In the genomic region with DNA sequence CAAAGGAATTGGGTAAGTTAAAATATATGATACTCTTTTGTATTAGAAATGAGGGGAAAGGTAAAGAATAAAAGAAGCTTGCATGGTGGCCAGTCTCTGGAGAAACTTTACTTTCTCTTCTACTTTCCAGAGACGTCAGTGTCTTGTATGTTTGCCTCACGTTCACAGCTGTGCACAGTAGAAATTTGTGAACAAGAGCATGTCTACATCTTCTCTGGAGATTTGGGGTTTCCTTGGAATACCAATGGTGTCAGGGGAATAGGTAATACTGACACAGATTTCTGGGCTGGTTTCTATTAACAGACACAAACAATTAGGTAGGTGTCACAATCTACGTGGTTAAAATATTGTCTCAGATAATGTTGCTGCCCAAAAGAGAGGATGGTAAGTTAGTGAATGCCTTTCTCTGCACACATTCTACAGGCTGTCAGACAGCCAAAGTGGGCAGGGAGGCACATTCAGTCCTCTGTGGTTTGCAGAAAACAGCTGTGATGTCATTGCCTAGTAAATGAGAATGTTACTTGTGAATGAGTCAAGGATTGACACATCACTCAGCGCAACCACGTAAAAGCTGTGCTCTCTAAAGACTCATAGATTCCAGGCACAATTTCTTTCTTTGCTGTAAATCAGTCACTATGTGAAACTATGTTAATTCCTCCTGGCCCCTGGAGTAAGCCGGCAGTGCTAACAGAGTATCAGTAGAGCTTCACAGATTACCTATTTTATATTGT, we compare ENCODE assay signal across 8 cellular contexts.
A peak's percentile ranks its signal among the peaks of the same experiment; 100 is the strongest.
DNase-seq lines count a peak whose midpoint lies in the region; ATAC-seq, FAIRE-seq and TF ChIP-seq lines count a peak whose summit lies in the region.

No MANE protein-coding gene starts in this region.

- no peaks in the 10 kb centered on the region for H3K36me3 ChIP-seq in Panc1 (ENCODE audit: control insufficient read depth, insufficient read depth, low read length)
- no peaks in the 10 kb centered on the region for H3K36me3 ChIP-seq in prostate gland
- H3K36me3 ChIP-seq in left lung: no peaks in the 10 kb centered on the region

- no peak overlapping the region for H3K4me3 ChIP-seq in Panc1 (ENCODE audit: low read depth in 2 of 2, low read length in 2 of 2)
- no peak overlapping the region for H3K4me3 ChIP-seq in cardiac fibroblast (replicated peaks in 1 of 2; ENCODE audit: low read depth in 2 of 2, low read length in 2 of 2)
- H3K4me3 ChIP-seq in prostate gland: no peak overlapping the region
- no peak overlapping the region for H3K4me3 ChIP-seq in left lung

- in situ Hi-C loops in Panc1 (cut with HindIII; ENCODE audit: low pct_unique_long_range_greater_than_20kb, low sequenced_read_pairs): no loop called here

- no peak overlapping the region for H3K27ac ChIP-seq in Panc1 (ENCODE audit: low read length)
- no peak overlapping the region for H3K27ac ChIP-seq in prostate gland
- H3K27ac ChIP-seq in left lung: no peak overlapping the region

- ATAC-seq in Panc1: no peak
- no peak for ATAC-seq in left lung
- no peak for ATAC-seq in GM21381 (IDR thresholded peaks at IDR 0.05; ENCODE audit: unreplicated experiment)

- FAIRE-seq in GM19239 (lab: Jason Lieb, UNC): no peak

- H3K27me3 ChIP-seq in Panc1 (ENCODE audit: control insufficient read depth, insufficient read depth, low read length): no peaks in the 10 kb centered on the region
- H3K27me3 ChIP-seq in prostate gland (replicated peaks; ENCODE audit: insufficient read depth): no peaks in the 10 kb centered on the region
- no peaks in the 10 kb centered on the region for H3K27me3 ChIP-seq in left lung

- intact Hi-C loops in Panc1 (cut with micrococcal nuclease; ENCODE audit: unreplicated experiment): no loop called here
- intact Hi-C loops in prostate gland (cut with DNase I): no loop called here
- intact Hi-C loops in left lung (cut with DNase I): no loop called here

- H3K4me1 ChIP-seq in Panc1 (ENCODE audit: control insufficient read depth, insufficient read depth, low read length) (no peaks in the 10 kb centered on the region), prostate gland (replicated peaks) (no peaks in the 10 kb centered on the region), left lung (no peaks in the 10 kb centered on the region)

- 39% methylated on average over 6 of the region's 6 CpGs for WGBS in prostate gland

- no peak for TF ChIP-seq POLR2A in prostate gland (IDR thresholded peaks at IDR 0.05)

- peak; percentile 49 for DNase-seq in AG20443 (ENCODE audit: low spot score)
- peak; percentile 22 for DNase-seq in Panc1 (ENCODE audit: low read depth, low spot score)
- DNase-seq in cardiac fibroblast (ENCODE audit: low read depth in 2 of 2): peak; percentile 78 to 90
- peak; percentile 48 for DNase-seq in prostate gland (ENCODE audit: low spot score)
- no peak for DNase-seq in GM19239 (ENCODE audit: insufficient read length, low spot score)
- no peak for DNase-seq in 8988T
- no peak for DNase-seq in left lung

- BruUV-seq in Panc1 (replicated peaks; lab: Mats Ljungman, UMichigan): no TSS peak

- POLR2A ChIA-PET in Panc1 (lab: Charles Lee): no interaction called here

- H3K9me3 ChIP-seq in Panc1 (ENCODE audit: control insufficient read depth, insufficient read depth, low read depth, low read length) (no peaks in the 10 kb centered on the region), prostate gland (no peaks in the 10 kb centered on the region), left lung (no peaks in the 10 kb centered on the region)

- no peak for TF ChIP-seq CTCF in Panc1 (IDR thresholded peaks at IDR 0.05)
- no peak for TF ChIP-seq CTCF in cardiac fibroblast (IDR thresholded peaks at IDR 0.05; ENCODE audit: low read depth, low read length)
- TF ChIP-seq CTCF in prostate gland (IDR thresholded peaks at IDR 0.05): no peak
- TF ChIP-seq CTCF in left lung (IDR thresholded peaks at IDR 0.05): no peak

- CTCF ChIA-PET in Panc1 (lab: Charles Lee): no interaction called here

Comparison
In these comparisons a context has a peak if more than half of its experiments do, and no peak if none do; other contexts are left out.
1. DNase-seq: peak in AG20443 (single experiment), Panc1 (single experiment), cardiac fibroblast (2 of 2) and prostate gland (single experiment); none in GM19239 (single experiment), 8988T (single experiment) and left lung (0 of 2).